26 cellular contexts compared by ENCODE assay signal in the genomic region with DNA sequence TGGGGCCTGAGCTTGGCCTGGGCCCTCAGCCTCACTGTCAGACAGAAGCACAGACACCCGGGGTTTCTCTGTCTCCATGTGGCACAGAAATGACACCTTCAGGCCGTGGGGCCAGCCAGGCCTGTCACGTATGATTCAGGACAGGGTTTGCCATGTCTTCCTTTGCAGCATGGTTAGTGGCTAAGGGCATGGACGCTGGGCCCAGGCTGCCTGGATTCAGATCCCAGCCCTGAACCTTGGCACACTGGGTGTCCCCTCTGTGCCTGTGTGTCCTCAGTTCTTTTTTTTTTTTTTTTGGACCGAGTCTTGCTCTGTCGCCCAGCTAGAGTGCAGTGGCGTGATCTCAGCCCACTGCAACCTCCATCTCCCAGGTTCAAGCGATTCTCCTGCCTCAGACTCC.
DNase-seq lines count a peak whose midpoint lies in the region; ATAC-seq, FAIRE-seq and TF ChIP-seq lines count a peak whose summit lies in the region.
"Had no signal": no experiment of that assay in that cellular context is flagged by ENCODE, and none has a peak within 500 bp of the region (broad histone marks: within the 10 kb centered on the region; RNA-seq: fewer than 3 reads in every experiment).

No MANE protein-coding gene starts in this region.

- no peak overlapping the region for H3K9ac ChIP-seq in HUES6 (ENCODE audit: low read length)
- peak overlapping the region in 1 of 2 donors; percentile 42 for H3K9ac ChIP-seq in stomach smooth muscle (ENCODE audit: low read length in 2 of 2)

- no peak for DNase-seq in bronchial epithelial cell (ENCODE audit: low read depth)
- DNase-seq in nephron progenitor cell, result no peak
- no peak for DNase-seq in stimulated activated CD4-positive, alpha-beta T cell treated with anti-CD3 and anti-CD28 coated beads, Interleukin-2, amount 100 ng/mL, for 24 hours
- DNase-seq: AML-193; CD8-positive, alpha-beta memory T cell; DMS79 treated with DMSO at 0.1 percent for 48 hours; GF-D8; Karpas-422; NCI-H1092 treated with DMSO at 0.1 percent for 48 hours; NCI-H1436; NCI-H187; NCI-H2081 treated with DMSO at 0.1 percent for 48 hours; NCI-H2171; NCI-H524 treated with DMSO at 0.1 percent for 48 hours; NCI-H774 had no signal

- no peak for ATAC-seq in HG02973 (IDR thresholded peaks at IDR 0.05; ENCODE audit: unreplicated experiment)
- no peak for ATAC-seq in GM21423 (IDR thresholded peaks at IDR 0.05; ENCODE audit: unreplicated experiment)
- ATAC-seq: HepG2, Right ventricle myocardium inferior had no signal

- peak; percentile 58 for FAIRE-seq in bronchial epithelial cell (lab: Jason Lieb, UNC)
- FAIRE-seq: A549, GM12891, H54, HepG2 had no signal

- no peak overlapping the region for H3K4me3 ChIP-seq in HUES6 (ENCODE audit: low read depth, low read length)
- no peak overlapping the region for H3K4me3 ChIP-seq in bronchial epithelial cell (ENCODE audit: low read depth, low read length)
- H3K4me3 ChIP-seq in stomach smooth muscle (ENCODE audit: low read length in 2 of 2), result no peak overlapping the region
- H3K4me3 ChIP-seq: A549, SJSA1 had no signal

- H3K27ac Mint-ChIP-seq in nephron progenitor cell, result peak overlapping the region; percentile 78
- H3K27ac Mint-ChIP-seq: CD8-positive, alpha-beta memory T cell had no signal

- H3K9me3 ChIP-seq in HUES6 (ENCODE audit: control insufficient read depth, insufficient read depth, low read depth, low read length) (no peaks in the 10 kb centered on the region), stomach smooth muscle (ENCODE audit: control insufficient read depth in 2 of 2, low read length in 2 of 2) (no peaks in the 10 kb centered on the region)
- H3K9me3 ChIP-seq: A549, SJSA1 had no signal

- H3K27ac ChIP-seq in HUES6 (ENCODE audit: low read depth, low read length), result 0 out of 2 replicates have a peak overlapping the region, but pooled peaks have one; percentile 6
- H3K27ac ChIP-seq in stomach smooth muscle (ENCODE audit: low read length), result peak overlapping the region; percentile 6
- H3K27ac ChIP-seq: SJSA1 had no signal

- no peak overlapping the region for H3K4me3 Mint-ChIP-seq in nephron progenitor cell
- H3K4me3 Mint-ChIP-seq: CD14-positive monocyte; CD8-positive, alpha-beta memory T cell had no signal

- peaks cover 64% of the 10 kb centered on the region for H3K4me1 Mint-ChIP-seq in nephron progenitor cell

- H3K36me3 ChIP-seq in HUES6 (ENCODE audit: control insufficient read depth, insufficient read depth, low read length) (no peaks in the 10 kb centered on the region), bronchial epithelial cell (ENCODE audit: control insufficient read depth, insufficient read depth, low read length) (peaks cover 13% of the 10 kb centered on the region), stomach smooth muscle (ENCODE audit: control insufficient read depth in 2 of 2, insufficient read depth in 2 of 2, low read length in 2 of 2) (peaks cover 4 to 5% of the 10 kb centered on the region in 2 donors)

- TF ChIP-seq CTCF in bronchial epithelial cell (IDR thresholded peaks at IDR 0.05; ENCODE audit: insufficient read depth, low read length, severe bottlenecking) (no peak), nephron progenitor cell (IDR thresholded peaks at IDR 0.05) (no peak)

- no peaks in the 10 kb centered on the region for H3K9me3 Mint-ChIP-seq in nephron progenitor cell
- H3K9me3 Mint-ChIP-seq: CD14-positive monocyte; CD8-positive, alpha-beta memory T cell had no signal

- no peaks in the 10 kb centered on the region for H3K27me3 Mint-ChIP-seq in nephron progenitor cell (ENCODE audit: low read depth, poor library complexity)
- H3K27me3 Mint-ChIP-seq: CD8-positive, alpha-beta memory T cell had no signal

- H3K36me3 Mint-ChIP-seq in nephron progenitor cell (ENCODE audit: low read depth), result no peaks in the 10 kb centered on the region
- H3K36me3 Mint-ChIP-seq: CD14-positive monocyte; CD8-positive, alpha-beta memory T cell had no signal

- H3K27me3 ChIP-seq in HUES6 (ENCODE audit: control insufficient read depth, insufficient read depth, low read length), result no peaks in the 10 kb centered on the region
- no peaks in the 10 kb centered on the region for H3K27me3 ChIP-seq in bronchial epithelial cell (ENCODE audit: control insufficient read depth, insufficient read depth, low read length)
- H3K27me3 ChIP-seq in stomach smooth muscle (ENCODE audit: control insufficient read depth in 1 of 2, insufficient read depth in 2 of 2, low read length in 2 of 2), result no peaks in the 10 kb centered on the region
- H3K27me3 ChIP-seq: SJSA1 had no signal

- H3K4me1 ChIP-seq in HUES6 (ENCODE audit: control insufficient read depth, insufficient read depth, low read length) (peaks cover 3% of the 10 kb centered on the region; the same call in 1 of the 2 replicates), stomach smooth muscle (ENCODE audit: control insufficient read depth, insufficient read depth, low read length) (peaks cover 51% of the 10 kb centered on the region)
- H3K4me1 ChIP-seq: A549, SJSA1 had no signal
